15 cellular contexts compared by ENCODE assay signal in genomic region chr9:86279839-86280238, GRCh38. TPM values are rescaled to one million over a fixed set of nuclear protein-coding genes. Genes with fewer than 3 reads are reported as not detected.
DNase-seq lines count a peak whose midpoint lies in the region; ATAC-seq and TF ChIP-seq lines count a peak whose summit lies in the region.
"Had no signal": no experiment of that assay in that cellular context is flagged by ENCODE, and none has a peak within 500 bp of the region (broad histone marks: within the 10 kb centered on the region; RNA-seq: fewer than 3 reads in every experiment).

No MANE protein-coding gene starts in this region.

- H3K4me3 ChIP-seq in left ventricle myocardium inferior (peak overlapping the region; percentile 90), testis (no peak overlapping the region)
- H3K4me3 ChIP-seq: lower lobe of right lung, pancreas had no signal

- TF ChIP-seq CTCF in left ventricle myocardium inferior (IDR thresholded peaks at IDR 0.05; ENCODE audit: borderline replicate concordance) (no peak), testis (IDR thresholded peaks at IDR 0.05) (no peak)

- DNase-seq in left ventricle myocardium inferior (no peak), left ventricle myocardium superior (no peak), memory B cell (ENCODE audit: low spot score in 2 of 2) (no peak), NCI-H2171 (lab: John Stamatoyannopoulos, UW) (no peak), NCI-H524 (lab: John Stamatoyannopoulos, UW) (no peak), testis (no peak)
- no peak for DNase-seq in activated T-helper 1 cell treated with anti-CD3 and anti-CD28 coated beads, Interleukin-12 subunit alpha, Interleukin-12 subunit beta, Interleukin-2, Interleukin-4 antibody, amounts not matched to agents 30 ng/mL and 10 ng/mL and 1 ng/mL, durations not matched to agents 14 hours and 24 hours and 36 hours (ENCODE audit: low spot score)
- DNase-seq: NCI-H1092, NCI-H748 treated with DMSO at 0.1 percent for 48 hours, pancreas, Right ventricle myocardium superior had no signal

- H3K4me1 ChIP-seq in left ventricle myocardium inferior: peaks cover 85% of the 10 kb centered on the region
- peaks cover 17% of the 10 kb centered on the region for H3K4me1 ChIP-seq in testis

- H3K27me3 ChIP-seq in left ventricle myocardium inferior (ENCODE audit: low read depth) (no peaks in the 10 kb centered on the region), testis (no peaks in the 10 kb centered on the region)
- H3K27me3 ChIP-seq: pancreas had no signal

- no peaks in the 10 kb centered on the region for H3K9me3 Mint-ChIP-seq in activated T-helper 1 cell treated with anti-CD3 and anti-CD28 coated beads, Interleukin-12 subunit alpha, Interleukin-12 subunit beta, Interleukin-2, Interleukin-4 antibody, amounts not matched to agents 30 ng/mL and 10 ng/mL and 1 ng/mL, durations not matched to agents 14 hours and 24 hours and 36 hours
- no peaks in the 10 kb centered on the region for H3K9me3 Mint-ChIP-seq in memory B cell

- intact Hi-C loops in left ventricle myocardium inferior (cut with micrococcal nuclease) (no loop called here), left ventricle myocardium superior (cut with micrococcal nuclease) (no loop called here), testis (cut with DNase I; ENCODE audit: low total_unique reads) (no loop called here)
- intact Hi-C loops in activated T-helper 1 cell treated with anti-CD3 and anti-CD28 coated beads, Interleukin-12 subunit alpha, Interleukin-12 subunit beta, Interleukin-2, Interleukin-4 antibody, amounts not matched to agents 30 ng/mL and 10 ng/mL and 1 ng/mL, durations not matched to agents 14 hours and 24 hours and 36 hours (cut with micrococcal nuclease): loop anchor here (5.0 kb wide), 1 partner anchor 78 kb away; no protein-coding TSS in a partner anchor

- H3K4me1 Mint-ChIP-seq in activated T-helper 1 cell treated with anti-CD3 and anti-CD28 coated beads, Interleukin-12 subunit alpha, Interleukin-12 subunit beta, Interleukin-2, Interleukin-4 antibody, amounts not matched to agents 30 ng/mL and 10 ng/mL and 1 ng/mL, durations not matched to agents 14 hours and 24 hours and 36 hours (ENCODE audit: low read depth): peaks cover 47% of the 10 kb centered on the region
- H3K4me1 Mint-ChIP-seq in memory B cell: peaks cover 26% of the 10 kb centered on the region

- no peaks in the 10 kb centered on the region for H3K27me3 Mint-ChIP-seq in activated T-helper 1 cell treated with anti-CD3 and anti-CD28 coated beads, Interleukin-12 subunit alpha, Interleukin-12 subunit beta, Interleukin-2, Interleukin-4 antibody, amounts not matched to agents 30 ng/mL and 10 ng/mL and 1 ng/mL, durations not matched to agents 14 hours and 24 hours and 36 hours (ENCODE audit: insufficient read depth)
- no peaks in the 10 kb centered on the region for H3K27me3 Mint-ChIP-seq in memory B cell

- WGBS in testis, 2 donors: 73 to 81% methylated on average over 3 of the region's 3 CpGs

- ATAC-seq in left ventricle myocardium superior (no peak), memory B cell (ENCODE audit: low read depth) (no peak), GM21423 (IDR thresholded peaks at IDR 0.05; ENCODE audit: unreplicated experiment) (no peak)
- ATAC-seq: HCT116, lower lobe of right lung, pancreas had no signal

- H3K27ac ChIP-seq in left ventricle myocardium inferior (replicated peaks) (no peak overlapping the region), testis (no peak overlapping the region)
- H3K27ac ChIP-seq: lower lobe of right lung, pancreas had no signal

- peak overlapping the region; percentile 74 for H3K4me3 Mint-ChIP-seq in activated T-helper 1 cell treated with anti-CD3 and anti-CD28 coated beads, Interleukin-12 subunit alpha, Interleukin-12 subunit beta, Interleukin-2, Interleukin-4 antibody, amounts not matched to agents 30 ng/mL and 10 ng/mL and 1 ng/mL, durations not matched to agents 14 hours and 24 hours and 36 hours
- peak overlapping the region; percentile 41 for H3K4me3 Mint-ChIP-seq in memory B cell

- TF ChIP-seq POLR2A in testis (IDR thresholded peaks at IDR 0.05): no peak

- H3K27ac Mint-ChIP-seq in activated T-helper 1 cell treated with anti-CD3 and anti-CD28 coated beads, Interleukin-12 subunit alpha, Interleukin-12 subunit beta, Interleukin-2, Interleukin-4 antibody, amounts not matched to agents 30 ng/mL and 10 ng/mL and 1 ng/mL, durations not matched to agents 14 hours and 24 hours and 36 hours: no peak overlapping the region
- H3K27ac Mint-ChIP-seq in memory B cell: no peak overlapping the region

- H3K9me3 ChIP-seq in left ventricle myocardium inferior (replicated peaks) (no peaks in the 10 kb centered on the region), testis (no peaks in the 10 kb centered on the region)
- H3K9me3 ChIP-seq: lower lobe of right lung, pancreas had no signal

- peaks cover 8% of the 10 kb centered on the region for H3K36me3 ChIP-seq in left ventricle myocardium inferior
- no peaks in the 10 kb centered on the region for H3K36me3 ChIP-seq in testis (ENCODE audit: low read depth, missing control alignments)
- H3K36me3 ChIP-seq: pancreas had no signal

- peaks cover 20% of the 10 kb centered on the region for H3K36me3 Mint-ChIP-seq in activated T-helper 1 cell treated with anti-CD3 and anti-CD28 coated beads, Interleukin-12 subunit alpha, Interleukin-12 subunit beta, Interleukin-2, Interleukin-4 antibody, amounts not matched to agents 30 ng/mL and 10 ng/mL and 1 ng/mL, durations not matched to agents 14 hours and 24 hours and 36 hours (ENCODE audit: low read depth)
- peaks cover 5% of the 10 kb centered on the region for H3K36me3 Mint-ChIP-seq in memory B cell

RNA-seq across cellular contexts. Expression of gene ISCA1, which starts 2.5 kb away (rescaled TPM):
- total RNA-seq in left ventricle myocardium inferior (78.3 TPM), left ventricle myocardium superior (74.1 TPM), testis (10 to 100 TPM; 40.9 to 48.3 TPM)
- total RNA-seq in activated T-helper 1 cell treated with anti-CD3 and anti-CD28 coated beads, Interleukin-12 subunit alpha, Interleukin-12 subunit beta, Interleukin-2, Interleukin-4 antibody, amounts not matched to agents 30 ng/mL and 10 ng/mL and 1 ng/mL, durations not matched to agents 14 hours and 24 hours and 36 hours: 27.4 and 30.3 TPM in 2 replicates
- polyA plus RNA-seq in testis (ENCODE audit: insufficient read depth, low read depth, low replicate concordance): 66.2 TPM

RNA-seq across cellular contexts. Expression of gene C9orf153, which starts 20.4 kb away (rescaled TPM):
- 0.38 TPM for total RNA-seq in left ventricle myocardium inferior
- 0.42 TPM for total RNA-seq in left ventricle myocardium superior
- 0.34 TPM in 1 of 2 replicates, not detected in the other for total RNA-seq in activated T-helper 1 cell treated with anti-CD3 and anti-CD28 coated beads, Interleukin-12 subunit alpha, Interleukin-12 subunit beta, Interleukin-2, Interleukin-4 antibody, amounts not matched to agents 30 ng/mL and 10 ng/mL and 1 ng/mL, durations not matched to agents 14 hours and 24 hours and 36 hours
- 10 to 100 TPM in 1 of 2 donors, 1 to 10 TPM in 1; 5.0 to 10.2 TPM for total RNA-seq in testis
- 24.4 TPM for polyA plus RNA-seq in testis (ENCODE audit: insufficient read depth, low read depth, low replicate concordance)
- polyA plus RNA-seq: BJ had no signal
